Comparison of ENCODE assay signal across 10 cellular contexts in the genomic region with DNA sequence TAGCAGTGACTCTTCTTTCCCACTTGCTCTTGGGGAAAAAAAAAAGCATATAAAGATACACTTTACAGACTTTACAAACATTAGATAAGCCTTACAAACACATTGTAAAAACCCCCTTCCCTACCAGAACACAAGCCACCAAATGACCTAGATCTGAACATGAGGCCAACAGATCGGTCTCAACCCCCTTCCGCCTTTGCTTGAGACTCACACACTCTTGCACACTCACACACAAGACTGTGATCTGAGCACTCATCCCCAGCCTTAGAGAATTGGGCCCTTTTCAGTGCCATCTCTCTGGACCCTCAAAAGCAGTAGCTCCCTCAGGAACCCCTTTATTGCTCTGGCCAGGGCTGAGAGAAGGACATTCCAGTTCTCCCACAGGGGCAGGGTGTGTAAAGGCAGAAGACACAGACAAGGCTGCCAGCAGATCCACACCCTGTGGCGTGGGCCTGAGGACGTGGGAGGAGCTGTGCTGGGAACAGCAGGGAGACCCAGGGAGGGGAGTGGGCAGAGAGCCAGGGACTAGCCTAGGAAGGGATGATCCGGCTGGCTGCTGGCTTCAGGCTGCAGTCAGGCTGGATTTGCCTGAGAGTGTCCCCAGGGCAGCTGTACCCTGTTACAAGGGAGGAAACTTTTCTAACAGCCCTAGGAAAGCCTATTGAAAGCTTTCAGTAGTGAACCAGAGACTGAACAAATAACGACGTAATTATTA.
DNase-seq lines count a peak whose midpoint lies in the region; ATAC-seq and TF ChIP-seq lines count a peak whose summit lies in the region.
"Had no signal": no experiment of that assay in that cellular context is flagged by ENCODE, and none has a peak within 500 bp of the region (broad histone marks: within the 10 kb centered on the region; RNA-seq: fewer than 3 reads in every experiment).

No MANE protein-coding gene starts in this region.

- ATAC-seq in HG03039 (IDR thresholded peaks at IDR 0.05; ENCODE audit: unreplicated experiment), result no peak
- no peak for ATAC-seq in GM19395 (IDR thresholded peaks at IDR 0.05; ENCODE audit: unreplicated experiment)
- no peak for ATAC-seq in GM18498 (IDR thresholded peaks at IDR 0.05; ENCODE audit: unreplicated experiment)

- no peak for TF ChIP-seq CTCF in dorsolateral prefrontal cortex (IDR thresholded peaks at IDR 0.05 in 54 of 56, conservative IDR thresholded peaks at IDR 0.05 in 2 of 56; ENCODE audit: low read depth in 1 of 56, partially characterized antibody in 56 of 56)

- peaks cover 0 to 7% (median 0%) of the 10 kb centered on the region in 5 donors for H3K9me3 ChIP-seq in subcutaneous abdominal adipose tissue (ENCODE audit: control insufficient read depth in 5 of 5, low read length in 5 of 5)

- H3K27ac ChIP-seq in dorsolateral prefrontal cortex (peak overlapping the region in 40 of 59 donors; percentile 9 to 81 (median 56)), subcutaneous abdominal adipose tissue (ENCODE audit: low read depth, low read length) (peak overlapping the region; percentile 10)

- H3K4me1 ChIP-seq in subcutaneous abdominal adipose tissue (ENCODE audit: control insufficient read depth in 5 of 5, insufficient read depth in 5 of 5, low read length in 5 of 5), result peaks cover 0 to 24% (median 14%) of the 10 kb centered on the region in 5 donors

- H3K27me3 ChIP-seq in dorsolateral prefrontal cortex (no peaks in the 10 kb centered on the region), subcutaneous abdominal adipose tissue (ENCODE audit: control insufficient read depth in 5 of 5, insufficient read depth in 4 of 5, low read length in 5 of 5) (no peaks in the 10 kb centered on the region)

- H3K4me3 ChIP-seq in dorsolateral prefrontal cortex (no peak overlapping the region), subcutaneous abdominal adipose tissue (ENCODE audit: low read depth in 1 of 5, low read length in 5 of 5) (no peak overlapping the region)

- DNase-seq in NCI-H82 (lab: John Stamatoyannopoulos, UW), result peak; percentile 82
- DNase-seq in dorsolateral prefrontal cortex, result peak in 9 of 10 donors; percentile 8 to 82 (median 57)
- DNase-seq in medulla oblongata (ENCODE audit: extremely low spot score), result peak; percentile 21
- DNase-seq in activated T-cell treated with anti-CD3 and anti-CD28 coated beads for 4 hours, result no peak
- DNase-seq: NCI-H1092 treated with DMSO at 0.1 percent for 48 hours; stimulated activated CD4-positive, alpha-beta T cell treated with anti-CD3 and anti-CD28 coated beads, Interleukin-2, amount 100 ng/mL, for 24 hours had no signal

- H3K36me3 ChIP-seq in subcutaneous abdominal adipose tissue (ENCODE audit: control insufficient read depth in 5 of 5, insufficient read depth in 5 of 5, low read length in 5 of 5), result no peaks in the 10 kb centered on the region

- intact Hi-C loops in dorsolateral prefrontal cortex (cut with DNase I), result no loop called here

- no peak overlapping the region for H3K9ac ChIP-seq in subcutaneous abdominal adipose tissue (ENCODE audit: low read length in 5 of 5)
